In genomic region chr5:38655691-38656090, GRCh38 we compare ENCODE assay signal across 7 cellular contexts.
"Had no signal": no experiment of that assay in that cellular context is flagged by ENCODE, and none has a peak within 500 bp of the region (broad histone marks: within the 10 kb centered on the region; RNA-seq: fewer than 3 reads in every experiment).

No MANE protein-coding gene starts in this region.

- H3K4me3 Mint-ChIP-seq: IgD-negative memory B cell had no signal

- ATAC-seq: HepG2 had no signal

- H2AFZ ChIP-seq: GM23248 had no signal

- H3K4me3 ChIP-seq: GM23248 had no signal

- H3K27ac Mint-ChIP-seq: IgD-negative memory B cell had no signal

- H3K27ac ChIP-seq: GM23248 had no signal

- H3K36me3 Mint-ChIP-seq: IgD-negative memory B cell had no signal

- DNase-seq: GM23248, GOT3, H7, HCEC 1CT, KBM-7 had no signal

- H3K9ac ChIP-seq: GM23248 had no signal
